13 cellular contexts compared by ENCODE assay signal in the genomic region with DNA sequence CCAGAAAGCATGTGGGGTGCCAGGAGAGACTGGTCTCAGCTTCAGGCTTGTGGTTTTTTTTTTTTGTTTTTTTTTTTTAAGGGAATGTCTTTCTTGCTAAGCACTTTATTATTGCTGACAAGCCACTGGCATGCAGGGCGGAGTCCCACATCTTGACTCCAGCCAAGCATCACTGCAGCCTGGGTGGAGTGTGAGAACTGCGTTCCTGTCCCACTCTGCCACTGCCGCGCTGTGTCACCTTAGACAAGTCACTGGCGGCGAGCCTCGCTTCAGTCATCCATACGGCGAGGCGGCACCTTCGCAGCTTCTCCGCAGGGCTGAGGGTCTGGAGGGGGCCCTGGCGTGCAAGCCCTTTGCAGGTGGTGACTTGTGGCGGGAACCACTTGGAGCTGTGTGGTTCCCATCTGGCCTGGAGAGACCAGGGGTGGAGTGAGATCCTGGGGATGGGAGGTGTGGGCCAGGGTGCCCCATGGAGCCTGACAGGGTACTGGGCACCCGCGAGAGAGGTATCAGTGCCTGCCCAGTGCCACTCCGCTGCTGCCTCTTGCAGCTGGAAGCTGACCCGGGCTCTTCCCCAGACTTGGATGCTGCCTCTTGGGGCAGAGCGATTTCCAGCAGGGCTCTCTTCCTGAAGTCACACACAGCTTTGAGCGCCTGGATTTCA.
A peak's percentile ranks its signal among the peaks of the same experiment; 100 is the strongest.
DNase-seq lines count a peak whose midpoint lies in the region; TF ChIP-seq lines count a peak whose summit lies in the region.
"Had no signal": no experiment of that assay in that cellular context is flagged by ENCODE, and none has a peak within 500 bp of the region (broad histone marks: within the 10 kb centered on the region; RNA-seq: fewer than 3 reads in every experiment).

No MANE protein-coding gene starts in this region.

- DNase-seq in A172 (ENCODE audit: low spot score) (peak; percentile 71), HCEC 1CT (peak; percentile 24), astrocyte of the spinal cord (ENCODE audit: low read depth, low spot score) (peak; percentile 67), hepatocyte (ENCODE audit: low spot score) (no peak), iPS-NIHi11 (ENCODE audit: low spot score) (no peak), MV-4-11 (lab: John Stamatoyannopoulos, UW) (no peak)
- DNase-seq in activated T-helper 1 cell treated with anti-CD3 and anti-CD28 coated beads, Interleukin-12 subunit alpha, Interleukin-12 subunit beta, Interleukin-2, Interleukin-4 antibody, amounts not matched to agents 30 ng/mL and 10 ng/mL and 1 ng/mL, durations not matched to agents 14 hours and 24 hours and 36 hours (ENCODE audit: low spot score) = no peak
- DNase-seq in activated naive CD4-positive, alpha-beta T cell (lab: John Stamatoyannopoulos, UW) = no peak
- DNase-seq: activated CD4-positive, alpha-beta memory T cell treated with anti-CD3 and anti-CD28 coated beads, Interleukin-2, amount 10 ng/mL, durations not matched to agents 7 days and 5 days; caudate nucleus; lower lobe of right lung; SHP77 treated with DMSO at 0.1 percent for 48 hours had no signal

- H3K9me3 Mint-ChIP-seq in activated T-helper 1 cell treated with anti-CD3 and anti-CD28 coated beads, Interleukin-12 subunit alpha, Interleukin-12 subunit beta, Interleukin-2, Interleukin-4 antibody, amounts not matched to agents 30 ng/mL and 10 ng/mL and 1 ng/mL, durations not matched to agents 14 hours and 24 hours and 36 hours = no peaks in the 10 kb centered on the region
- H3K9me3 Mint-ChIP-seq: activated CD4-positive, alpha-beta memory T cell treated with anti-CD3 and anti-CD28 coated beads, Interleukin-2, amount 10 ng/mL, durations not matched to agents 7 days and 5 days; stimulated activated naive CD8-positive, alpha-beta T cell treated with anti-CD3 and anti-CD28 coated beads, Interleukin-15, Interleukin-2, amounts not matched to agents 100 ng/mL and 50 ng/mL, for 24 hours had no signal

- 96% methylated on average over 20 of the region's 20 CpGs for WGBS in hepatocyte (ENCODE audit: low lambda C conversion rate, missing lambda C conversion rate)

- H2AFZ ChIP-seq in hepatocyte = no peak overlapping the region

- H3K4me1 Mint-ChIP-seq in activated T-helper 1 cell treated with anti-CD3 and anti-CD28 coated beads, Interleukin-12 subunit alpha, Interleukin-12 subunit beta, Interleukin-2, Interleukin-4 antibody, amounts not matched to agents 30 ng/mL and 10 ng/mL and 1 ng/mL, durations not matched to agents 14 hours and 24 hours and 36 hours (ENCODE audit: low read depth) = no peaks in the 10 kb centered on the region
- H3K4me1 Mint-ChIP-seq: activated CD4-positive, alpha-beta memory T cell treated with anti-CD3 and anti-CD28 coated beads, Interleukin-2, amount 10 ng/mL, durations not matched to agents 7 days and 5 days had no signal

- intact Hi-C loops in activated T-helper 1 cell treated with anti-CD3 and anti-CD28 coated beads, Interleukin-12 subunit alpha, Interleukin-12 subunit beta, Interleukin-2, Interleukin-4 antibody, amounts not matched to agents 30 ng/mL and 10 ng/mL and 1 ng/mL, durations not matched to agents 14 hours and 24 hours and 36 hours (cut with micrococcal nuclease) = no loop called here

- H3K27me3 ChIP-seq in hepatocyte = no peaks in the 10 kb centered on the region

- H3K4me3 ChIP-seq in astrocyte of the spinal cord (ENCODE audit: low read depth, low read length) (no peak overlapping the region), hepatocyte (no peak overlapping the region)
- H3K4me3 ChIP-seq: lower lobe of right lung had no signal

- no peaks in the 10 kb centered on the region for H3K9me3 ChIP-seq in hepatocyte (ENCODE audit: low read depth)
- H3K9me3 ChIP-seq: lower lobe of right lung had no signal

- H4K20me1 ChIP-seq in hepatocyte (ENCODE audit: insufficient read depth, poor library complexity, severe bottlenecking) = no peaks in the 10 kb centered on the region

- in situ Hi-C loops in astrocyte of the spinal cord (cut with HindIII; ENCODE audit: low sequenced_read_pairs) = no loop called here

- H3K79me2 ChIP-seq in hepatocyte = peaks cover 61% of the 10 kb centered on the region

- H3K27ac Mint-ChIP-seq in activated T-helper 1 cell treated with anti-CD3 and anti-CD28 coated beads, Interleukin-12 subunit alpha, Interleukin-12 subunit beta, Interleukin-2, Interleukin-4 antibody, amounts not matched to agents 30 ng/mL and 10 ng/mL and 1 ng/mL, durations not matched to agents 14 hours and 24 hours and 36 hours = no peak overlapping the region
- H3K27ac Mint-ChIP-seq: activated CD4-positive, alpha-beta memory T cell treated with anti-CD3 and anti-CD28 coated beads, Interleukin-2, amount 10 ng/mL, durations not matched to agents 7 days and 5 days; stimulated activated naive CD8-positive, alpha-beta T cell treated with anti-CD3 and anti-CD28 coated beads, Interleukin-15, Interleukin-2, amounts not matched to agents 100 ng/mL and 50 ng/mL, for 24 hours had no signal

- no peak for TF ChIP-seq CTCF in astrocyte of the spinal cord (IDR thresholded peaks at IDR 0.05; ENCODE audit: low read depth, low read length)
- TF ChIP-seq CTCF in hepatocyte (IDR thresholded peaks at IDR 0.05; ENCODE audit: poor library complexity) = no peak

- H3K4me3 Mint-ChIP-seq in activated T-helper 1 cell treated with anti-CD3 and anti-CD28 coated beads, Interleukin-12 subunit alpha, Interleukin-12 subunit beta, Interleukin-2, Interleukin-4 antibody, amounts not matched to agents 30 ng/mL and 10 ng/mL and 1 ng/mL, durations not matched to agents 14 hours and 24 hours and 36 hours = no peak overlapping the region
- H3K4me3 Mint-ChIP-seq: activated CD4-positive, alpha-beta memory T cell treated with anti-CD3 and anti-CD28 coated beads, Interleukin-2, amount 10 ng/mL, durations not matched to agents 7 days and 5 days; stimulated activated naive CD8-positive, alpha-beta T cell treated with anti-CD3 and anti-CD28 coated beads, Interleukin-15, Interleukin-2, amounts not matched to agents 100 ng/mL and 50 ng/mL, for 24 hours had no signal

- H3K36me3 Mint-ChIP-seq in activated T-helper 1 cell treated with anti-CD3 and anti-CD28 coated beads, Interleukin-12 subunit alpha, Interleukin-12 subunit beta, Interleukin-2, Interleukin-4 antibody, amounts not matched to agents 30 ng/mL and 10 ng/mL and 1 ng/mL, durations not matched to agents 14 hours and 24 hours and 36 hours (ENCODE audit: low read depth) = no peaks in the 10 kb centered on the region

- no peaks in the 10 kb centered on the region for H3K27me3 Mint-ChIP-seq in activated T-helper 1 cell treated with anti-CD3 and anti-CD28 coated beads, Interleukin-12 subunit alpha, Interleukin-12 subunit beta, Interleukin-2, Interleukin-4 antibody, amounts not matched to agents 30 ng/mL and 10 ng/mL and 1 ng/mL, durations not matched to agents 14 hours and 24 hours and 36 hours (ENCODE audit: insufficient read depth)
- H3K27me3 Mint-ChIP-seq: activated CD4-positive, alpha-beta memory T cell treated with anti-CD3 and anti-CD28 coated beads, Interleukin-2, amount 10 ng/mL, durations not matched to agents 7 days and 5 days; stimulated activated naive CD8-positive, alpha-beta T cell treated with anti-CD3 and anti-CD28 coated beads, Interleukin-15, Interleukin-2, amounts not matched to agents 100 ng/mL and 50 ng/mL, for 24 hours had no signal

- H3K27ac ChIP-seq in hepatocyte = peak overlapping the region; percentile 9
- H3K27ac ChIP-seq: lower lobe of right lung had no signal

- no peaks in the 10 kb centered on the region for H3K36me3 ChIP-seq in hepatocyte (replicated peaks; ENCODE audit: insufficient read depth, low read depth)
- H3K36me3 ChIP-seq: lower lobe of right lung had no signal

- no peaks in the 10 kb centered on the region for H3K9me2 ChIP-seq in hepatocyte (replicated peaks; ENCODE audit: insufficient read depth)

- H3K4me1 ChIP-seq in hepatocyte (ENCODE audit: insufficient read depth) = peaks cover 46% of the 10 kb centered on the region

- H3K4me2 ChIP-seq in hepatocyte = no peak overlapping the region

Comparison
In these comparisons a context has a peak if more than half of its experiments do, and no peak if none do; other contexts are left out.
1. DNase-seq: peak in A172 (single experiment), HCEC 1CT (single experiment) and astrocyte of the spinal cord (single experiment); none in hepatocyte (single experiment), activated T-helper 1 cell treated with anti-CD3 and anti-CD28 coated beads, Interleukin-12 subunit alpha, Interleukin-12 subunit beta, Interleukin-2, Interleukin-4 antibody, amounts not matched to agents 30 ng/mL and 10 ng/mL and 1 ng/mL, durations not matched to agents 14 hours and 24 hours and 36 hours (single experiment), activated naive CD4-positive, alpha-beta T cell (0 of 4), iPS-NIHi11 (single experiment) and MV-4-11 (single experiment).